ENCODE assay signal across 22 cellular contexts in genomic region chr16:13313351-13313750, GRCh38.
DNase-seq lines count a peak whose midpoint lies in the region; ATAC-seq and TF ChIP-seq lines count a peak whose summit lies in the region.
"Had no signal": no experiment of that assay in that cellular context is flagged by ENCODE, and none has a peak within 500 bp of the region (broad histone marks: within the 10 kb centered on the region; RNA-seq: fewer than 3 reads in every experiment).

No MANE protein-coding gene starts in this region.

- H3K27ac Mint-ChIP-seq in activated naive CD8-positive, alpha-beta T cell treated with anti-CD3 and anti-CD28 coated beads for 36 hours, result peak overlapping the region; percentile 25
- H3K27ac Mint-ChIP-seq in activated naive CD8-positive, alpha-beta T cell treated with anti-CD3 and anti-CD28 coated beads, Interleukin-2, amount 50 U/mL, for 24 hours, result no peak overlapping the region
- H3K27ac Mint-ChIP-seq: CD14-positive monocyte; CD4-positive, alpha-beta T cell; CD8-positive, alpha-beta memory T cell; GM23338; H9 had no signal

- H3K4me1 ChIP-seq in trophoblast cell (ENCODE audit: control insufficient read depth in 1 of 2, insufficient read depth in 2 of 2, low read length in 2 of 2), result no peaks in the 10 kb centered on the region
- H3K4me1 ChIP-seq: BE2C had no signal

- H3K9me3 Mint-ChIP-seq in activated naive CD8-positive, alpha-beta T cell treated with anti-CD3 and anti-CD28 coated beads for 36 hours, result no peaks in the 10 kb centered on the region
- no peaks in the 10 kb centered on the region for H3K9me3 Mint-ChIP-seq in activated naive CD8-positive, alpha-beta T cell treated with anti-CD3 and anti-CD28 coated beads, Interleukin-2, amount 50 U/mL, for 24 hours
- H3K9me3 Mint-ChIP-seq: CD14-positive monocyte; CD4-positive, alpha-beta T cell; GM23338; H9 had no signal

- no peak overlapping the region for H4K8ac ChIP-seq in trophoblast cell (ENCODE audit: low read depth, low read length)

- no peak overlapping the region for H3K9ac ChIP-seq in trophoblast cell (ENCODE audit: low read length)
- H3K9ac ChIP-seq: BLaER1 treated with 17β-estradiol and CSF1 and Interleukin-3, amounts not matched to agents 10 nM and 100 nM had no signal

- no peaks in the 10 kb centered on the region for H3K36me3 Mint-ChIP-seq in activated naive CD8-positive, alpha-beta T cell treated with anti-CD3 and anti-CD28 coated beads for 36 hours
- no peaks in the 10 kb centered on the region for H3K36me3 Mint-ChIP-seq in activated naive CD8-positive, alpha-beta T cell treated with anti-CD3 and anti-CD28 coated beads, Interleukin-2, amount 50 U/mL, for 24 hours (ENCODE audit: low read depth)
- H3K36me3 Mint-ChIP-seq: CD14-positive monocyte; CD8-positive, alpha-beta memory T cell had no signal

- POLR2A ChIA-PET in RWPE1 (lab: Yijun Ruan, JAX; ENCODE audit: low non-redundant PET), result no interaction called here

- no peak overlapping the region for H3K18ac ChIP-seq in trophoblast cell (ENCODE audit: low read length)

- H3K14ac ChIP-seq in trophoblast cell (ENCODE audit: low read length), result no peak overlapping the region

- no peaks in the 10 kb centered on the region for H3K79me1 ChIP-seq in trophoblast cell (ENCODE audit: low read length)

- H2BK120ac ChIP-seq in trophoblast cell (ENCODE audit: insufficient read depth, low read length, poor library complexity), result no peak overlapping the region

- no peak overlapping the region for H3K4me3 Mint-ChIP-seq in activated naive CD8-positive, alpha-beta T cell treated with anti-CD3 and anti-CD28 coated beads for 36 hours
- no peak overlapping the region for H3K4me3 Mint-ChIP-seq in activated naive CD8-positive, alpha-beta T cell treated with anti-CD3 and anti-CD28 coated beads, Interleukin-2, amount 50 U/mL, for 24 hours
- H3K4me3 Mint-ChIP-seq: CD14-positive monocyte; CD4-positive, alpha-beta T cell; CD8-positive, alpha-beta memory T cell; GM23338; H9 had no signal

- peaks cover 8% of the 10 kb centered on the region for H3K27me3 Mint-ChIP-seq in activated naive CD8-positive, alpha-beta T cell treated with anti-CD3 and anti-CD28 coated beads for 36 hours
- H3K27me3 Mint-ChIP-seq in activated naive CD8-positive, alpha-beta T cell treated with anti-CD3 and anti-CD28 coated beads, Interleukin-2, amount 50 U/mL, for 24 hours, result peaks cover 2% of the 10 kb centered on the region
- H3K27me3 Mint-ChIP-seq: CD8-positive, alpha-beta memory T cell had no signal

- H4K91ac ChIP-seq in trophoblast cell (ENCODE audit: low read depth, low read length), result no peak overlapping the region

- H3K4ac ChIP-seq in trophoblast cell (ENCODE audit: low read depth, low read length), result no peak overlapping the region

- no peak overlapping the region for H2BK12ac ChIP-seq in trophoblast cell (ENCODE audit: low read length)

- H3K9me3 ChIP-seq in trophoblast cell (ENCODE audit: insufficient read depth, low read depth, low read length), result no peaks in the 10 kb centered on the region
- H3K9me3 ChIP-seq: BE2C; BLaER1 treated with 17β-estradiol and CSF1 and Interleukin-3, amounts not matched to agents 10 nM and 100 nM had no signal

- peaks cover 8% of the 10 kb centered on the region for H3K4me1 Mint-ChIP-seq in activated naive CD8-positive, alpha-beta T cell treated with anti-CD3 and anti-CD28 coated beads for 36 hours
- H3K4me1 Mint-ChIP-seq in activated naive CD8-positive, alpha-beta T cell treated with anti-CD3 and anti-CD28 coated beads, Interleukin-2, amount 50 U/mL, for 24 hours, result peaks cover 5% of the 10 kb centered on the region

- H2BK5ac ChIP-seq in trophoblast cell (ENCODE audit: low read depth, low read length, poor library complexity), result no peak overlapping the region

- CTCF ChIA-PET in RWPE1 (lab: Yijun Ruan, JAX), result no interaction called here

- H3K4me3 ChIP-seq in skeletal muscle cell (ENCODE audit: low read depth, low read length) (no peak overlapping the region), trophoblast cell (ENCODE audit: low read depth, low read length) (no peak overlapping the region)
- H3K4me3 ChIP-seq: BLaER1 treated with 17β-estradiol and CSF1 and Interleukin-3, amounts not matched to agents 10 nM and 100 nM; GM12878; GM23338 had no signal

- no peak for ATAC-seq in activated naive CD8-positive, alpha-beta T cell treated with anti-CD3 and anti-CD28 coated beads, Interleukin-2, amount 50 U/mL, for 24 hours
- ATAC-seq: GM12878, GM23338, HCT116 had no signal

- H3K27me3 ChIP-seq in trophoblast cell (ENCODE audit: insufficient read depth, low read length), result no peaks in the 10 kb centered on the region
- H3K27me3 ChIP-seq: BE2C; BLaER1 treated with 17β-estradiol and CSF1 and Interleukin-3, amounts not matched to agents 10 nM and 100 nM had no signal

- no peaks in the 10 kb centered on the region for H3K36me3 ChIP-seq in trophoblast cell (ENCODE audit: control insufficient read depth in 1 of 2, insufficient read depth in 2 of 2, low read length in 2 of 2)
- H3K36me3 ChIP-seq: BE2C; BLaER1 treated with 17β-estradiol and CSF1 and Interleukin-3, amounts not matched to agents 10 nM and 100 nM had no signal

- H3K4me2 ChIP-seq in trophoblast cell (ENCODE audit: low read length), result no peak overlapping the region
- H3K4me2 ChIP-seq: BLaER1 treated with 17β-estradiol and CSF1 and Interleukin-3, amounts not matched to agents 10 nM and 100 nM; GM23338 had no signal

- no peak for DNase-seq in activated naive CD8-positive, alpha-beta T cell treated with anti-CD3 and anti-CD28 coated beads for 36 hours
- DNase-seq in activated naive CD8-positive, alpha-beta T cell treated with anti-CD3 and anti-CD28 coated beads, Interleukin-2, amount 50 U/mL, for 24 hours, result no peak
- DNase-seq in NCI-H2171 (lab: John Stamatoyannopoulos, UW), result peak; percentile 35
- peak; percentile 33 for DNase-seq in skeletal muscle cell (ENCODE audit: low read depth)
- DNase-seq in RWPE1 (ENCODE audit: low spot score), result no peak
- no peak for DNase-seq in activated CD4-positive, alpha-beta T cell treated with anti-CD3 and anti-CD28 coated beads for 4 hours
- DNase-seq in trophoblast cell, result no peak
- DNase-seq: AML-193; BE2C; CD4-positive, alpha-beta T cell; CD8-positive, alpha-beta memory T cell; DMS 273 treated with DMSO at 0.1 percent for 48 hours; DMS79; EL; GDM1; H9 had no signal

- H3K27ac ChIP-seq in RWPE1 (no peak overlapping the region), trophoblast cell (ENCODE audit: low read depth, low read length) (no peak overlapping the region)
- H3K27ac ChIP-seq: 22Rv1; BLaER1 treated with 17β-estradiol and CSF1 and Interleukin-3, amounts not matched to agents 10 nM and 100 nM had no signal

- H2AK5ac ChIP-seq in trophoblast cell (ENCODE audit: low read length), result no peak overlapping the region

- TF ChIP-seq CTCF in RWPE1 (conservative IDR thresholded peaks at IDR 0.05; ENCODE audit: low read depth), result no peak

- no peak overlapping the region for H3K23ac ChIP-seq in trophoblast cell (ENCODE audit: low read length)

- H4K12ac ChIP-seq in trophoblast cell (ENCODE audit: low read depth, low read length), result no peak overlapping the region

- no peak overlapping the region for H2AFZ ChIP-seq in trophoblast cell (ENCODE audit: insufficient read depth, low read length, poor library complexity)
- H2AFZ ChIP-seq: GM23338 had no signal

- no peaks in the 10 kb centered on the region for H3K79me2 ChIP-seq in trophoblast cell (ENCODE audit: control insufficient read depth, insufficient read depth, low read length, poor library complexity)

Comparison
In these comparisons a context has a peak if more than half of its experiments do, and no peak if none do; other contexts are left out.
1. DNase-seq: peak in NCI-H2171 (single experiment) and skeletal muscle cell (single experiment); none in activated naive CD8-positive, alpha-beta T cell treated with anti-CD3 and anti-CD28 coated beads for 36 hours (single experiment), activated naive CD8-positive, alpha-beta T cell treated with anti-CD3 and anti-CD28 coated beads, Interleukin-2, amount 50 U/mL, for 24 hours (single experiment), RWPE1 (single experiment), activated CD4-positive, alpha-beta T cell treated with anti-CD3 and anti-CD28 coated beads for 4 hours (0 of 2) and trophoblast cell (0 of 2).